In genomic region chr6:149749082-149749593, GRCh38 we compare ENCODE assay signal across 8 cellular contexts. TPM values are rescaled to one million over a fixed set of nuclear protein-coding genes. Genes with fewer than 3 reads are reported as not detected.
DNase-seq lines count a peak whose midpoint lies in the region; ATAC-seq and TF ChIP-seq lines count a peak whose summit lies in the region.
"Not testable (repeated sequence)": the region's sequence is repeated elsewhere in the genome, so short reads cannot be mapped to it uniquely, and the experiment has no call there.

No MANE protein-coding gene starts in this region.

- peaks cover 21% of the 10 kb centered on the region for H3K4me1 ChIP-seq in Panc1 (ENCODE audit: control insufficient read depth, insufficient read depth, low read length)
- H3K4me1 ChIP-seq in ovary (ENCODE audit: insufficient read depth) = peaks cover 11% of the 10 kb centered on the region

- BruUV-seq in Panc1 (replicated peaks; lab: Mats Ljungman, UMichigan) = not testable (repeated sequence)

- not testable (repeated sequence) for DNase-seq in GM12864 (ENCODE audit: low read depth); Panc1 (ENCODE audit: low read depth, low spot score); activated naive CD8-positive, alpha-beta T cell treated with anti-CD3 and anti-CD28 coated beads, Interleukin-2, amount 10 ng/mL, durations not matched to agents 7 days and 5 days; epithelial cell of prostate (ENCODE audit: low read depth, low spot score); ovary; type B pancreatic cell (ENCODE audit: extremely low spot score, unreplicated experiment)

- intact Hi-C loops in Panc1 (cut with micrococcal nuclease; ENCODE audit: unreplicated experiment); ovary (cut with DNase I): not testable (repeated sequence)

- not testable (repeated sequence) for H3K27me3 Mint-ChIP-seq in activated naive CD8-positive, alpha-beta T cell treated with anti-CD3 and anti-CD28 coated beads, Interleukin-2, amount 10 ng/mL, durations not matched to agents 7 days and 5 days; type B pancreatic cell

- not testable (repeated sequence) for H3K9me3 Mint-ChIP-seq in activated naive CD8-positive, alpha-beta T cell treated with anti-CD3 and anti-CD28 coated beads, Interleukin-2, amount 10 ng/mL, durations not matched to agents 7 days and 5 days; type B pancreatic cell

- H3K4me3 Mint-ChIP-seq in activated naive CD8-positive, alpha-beta T cell treated with anti-CD3 and anti-CD28 coated beads, Interleukin-2, amount 10 ng/mL, durations not matched to agents 7 days and 5 days = peak overlapping the region; percentile 88
- H3K4me3 Mint-ChIP-seq in type B pancreatic cell = peak overlapping the region; percentile 94

- peak overlapping the region; percentile 80 for H3K4me3 ChIP-seq in GM12864 (ENCODE audit: low read depth, low read length)
- peak overlapping the region; percentile 91 to 99 for H3K4me3 ChIP-seq in Panc1 (ENCODE audit: low read depth in 2 of 2, low read length in 2 of 2)
- H3K4me3 ChIP-seq in ovary = peak overlapping the region; percentile 86

- peak; percentile 6 for ATAC-seq in HG02870 (IDR thresholded peaks at IDR 0.05; ENCODE audit: unreplicated experiment)
- peak; percentile 57 for ATAC-seq in Panc1
- peak; percentile 11 for ATAC-seq in activated naive CD8-positive, alpha-beta T cell treated with anti-CD3 and anti-CD28 coated beads, Interleukin-2, amount 10 ng/mL, durations not matched to agents 7 days and 5 days (ENCODE audit: low read depth)

- H3K27ac ChIP-seq in Panc1 (ENCODE audit: low read length) (peak overlapping the region; percentile 87), epithelial cell of prostate (peak overlapping the region; percentile 70), layer of hippocampus (ENCODE audit: low read depth, low read length) (peak overlapping the region; percentile 92), ovary (peak overlapping the region in 1 of 2 donors; percentile 54)

- not testable (repeated sequence) for TF ChIP-seq POLR2A in ovary (IDR thresholded peaks at IDR 0.05)

- not testable (repeated sequence) for TF ChIP-seq EP300 in ovary (IDR thresholded peaks at IDR 0.05)

- not testable (repeated sequence) for TF ChIP-seq CTCF in GM12864 (IDR thresholded peaks at IDR 0.05; ENCODE audit: low read depth, low read length, missing control alignments); Panc1 (IDR thresholded peaks at IDR 0.05); ovary (IDR thresholded peaks at IDR 0.05); type B pancreatic cell (conservative IDR thresholded peaks at IDR 0.05)

- H3K36me3 ChIP-seq in Panc1 (ENCODE audit: control insufficient read depth, insufficient read depth, low read length); ovary: not testable (repeated sequence)

- POLR2A ChIA-PET in Panc1 (lab: Charles Lee) = not testable (repeated sequence)
- POLR2A ChIA-PET in activated naive CD8-positive, alpha-beta T cell treated with anti-CD3 and anti-CD28 coated beads, Interleukin-2, amount 10 ng/mL, durations not matched to agents 7 days and 5 days (lab: Charles Lee) = interaction anchor here (0.6 to 6.9 kb wide), 6 partner anchors 25 to 203 kb away, joined by 3 to 51 read pairs (median 4); partner anchors contain the start of genes GINM1, LATS1 and PPIL4

- peak overlapping the region; percentile 76 for H3K27ac Mint-ChIP-seq in activated naive CD8-positive, alpha-beta T cell treated with anti-CD3 and anti-CD28 coated beads, Interleukin-2, amount 10 ng/mL, durations not matched to agents 7 days and 5 days
- peak overlapping the region; percentile 78 for H3K27ac Mint-ChIP-seq in type B pancreatic cell

- in situ Hi-C loops in Panc1 (cut with HindIII; ENCODE audit: low pct_unique_long_range_greater_than_20kb, low sequenced_read_pairs) = not testable (repeated sequence)

- not testable (repeated sequence) for H3K9me3 ChIP-seq in Panc1 (ENCODE audit: control insufficient read depth, insufficient read depth, low read depth, low read length); ovary

- CTCF ChIA-PET in Panc1 (lab: Charles Lee) = not testable (repeated sequence)

- H3K36me3 Mint-ChIP-seq in activated naive CD8-positive, alpha-beta T cell treated with anti-CD3 and anti-CD28 coated beads, Interleukin-2, amount 10 ng/mL, durations not matched to agents 7 days and 5 days; type B pancreatic cell: not testable (repeated sequence)

- WGBS in ovary, 3 donors = 0 to 1% (median 1%) methylated on average over 21 to 25 of the region's 38 CpGs

- peaks cover 29% of the 10 kb centered on the region for H3K4me1 Mint-ChIP-seq in activated naive CD8-positive, alpha-beta T cell treated with anti-CD3 and anti-CD28 coated beads, Interleukin-2, amount 10 ng/mL, durations not matched to agents 7 days and 5 days
- H3K4me1 Mint-ChIP-seq in type B pancreatic cell (ENCODE audit: unreplicated experiment) = peaks cover 17% of the 10 kb centered on the region

- H3K27me3 ChIP-seq in Panc1 (ENCODE audit: control insufficient read depth, insufficient read depth, low read length); layer of hippocampus (ENCODE audit: control insufficient read depth, insufficient read depth, low read length); ovary: not testable (repeated sequence)

RNA-seq across cellular contexts. Expression of gene PCMT1, which starts 0.4 kb away (rescaled TPM):
- total RNA-seq in Panc1 (2021; ENCODE audit: unreplicated experiment) = 118 TPM
- polyA plus RNA-seq in Panc1 (2012; ENCODE audit: insufficient read length) = 115 TPM
- total RNA-seq in activated naive CD8-positive, alpha-beta T cell treated with anti-CD3 and anti-CD28 coated beads, Interleukin-2, amount 10 ng/mL, durations not matched to agents 7 days and 5 days = 10 to 100 TPM; 76.9 to 80.0 TPM
- total RNA-seq in ovary = 10 to 100 TPM; 48.1 to 61.8 (median 54.7) TPM
- 10 to 100 TPM; 49.5 to 71.8 TPM for polyA plus RNA-seq in ovary
- 61.2 and 65.6 TPM in 2 replicates for total RNA-seq in type B pancreatic cell (ENCODE audit: low replicate concordance)

RNA-seq across cellular contexts. Expression of gene NUP43, which starts 2.8 kb away (rescaled TPM):
- total RNA-seq in Panc1 (2021; ENCODE audit: unreplicated experiment) (53.6 TPM), ovary (10 to 100 TPM; 14.2 to 37.3 (median 26.0) TPM), type B pancreatic cell (ENCODE audit: low replicate concordance) (35.3 and 55.8 TPM in 2 replicates)
- polyA plus RNA-seq in Panc1 (2012; ENCODE audit: insufficient read length) = 18.9 TPM
- total RNA-seq in activated naive CD8-positive, alpha-beta T cell treated with anti-CD3 and anti-CD28 coated beads, Interleukin-2, amount 10 ng/mL, durations not matched to agents 7 days and 5 days = 10 to 100 TPM; 61.2 to 67.6 TPM
- 10 to 100 TPM in 1 of 2 donors, 1 to 10 TPM in 1; 8.9 to 20.2 TPM for polyA plus RNA-seq in ovary

RNA-seq across cellular contexts. Expression of gene LATS1, which starts 31.2 kb away (rescaled TPM):
- total RNA-seq in Panc1 (2021; ENCODE audit: unreplicated experiment) (36.0 TPM), ovary (10 to 100 TPM; 19.6 to 46.0 (median 36.4) TPM), type B pancreatic cell (ENCODE audit: low replicate concordance) (31.0 and 33.3 TPM in 2 replicates)
- 15.9 TPM for polyA plus RNA-seq in Panc1 (2012; ENCODE audit: insufficient read length)
- 10 to 100 TPM; 37.7 to 38.5 TPM for total RNA-seq in activated naive CD8-positive, alpha-beta T cell treated with anti-CD3 and anti-CD28 coated beads, Interleukin-2, amount 10 ng/mL, durations not matched to agents 7 days and 5 days
- 10 to 100 TPM; 10.7 to 19.1 TPM for polyA plus RNA-seq in ovary

Comparison
In these comparisons a context has a peak if more than half of its experiments do, and no peak if none do; other contexts are left out.
1. ATAC-seq: peak in every context shown above with its lines; median percentile 57 in Panc1; 11 in activated naive CD8-positive, alpha-beta T cell treated with anti-CD3 and anti-CD28 coated beads, Interleukin-2, amount 10 ng/mL, durations not matched to agents 7 days and 5 days; 6 in HG02870.